Comparison of ENCODE assay signal across 1 cellular context in genomic region chr20:24485981-24486380, GRCh38.
TF ChIP-seq lines count a peak whose summit lies in the region.

No MANE protein-coding gene starts in this region.

TF ChIP-seq in HEK293, 187 proteins besides CTCF, POLR2A, EP300 and RAD21 (continued from another document):
- TF ChIP-seq ZNF768 (tag by site-specific recombination; IDR thresholded peaks at IDR 0.05): no peak
- no peak for TF ChIP-seq ZNF518A (tag by site-specific recombination; conservative IDR thresholded peaks at IDR 0.05; ENCODE audit: low read depth)
- TF ChIP-seq ZNF449 (tag by site-specific recombination; IDR thresholded peaks at IDR 0.05): no peak
